Comparison of ENCODE assay signal across 1 cellular context in the genomic region with DNA sequence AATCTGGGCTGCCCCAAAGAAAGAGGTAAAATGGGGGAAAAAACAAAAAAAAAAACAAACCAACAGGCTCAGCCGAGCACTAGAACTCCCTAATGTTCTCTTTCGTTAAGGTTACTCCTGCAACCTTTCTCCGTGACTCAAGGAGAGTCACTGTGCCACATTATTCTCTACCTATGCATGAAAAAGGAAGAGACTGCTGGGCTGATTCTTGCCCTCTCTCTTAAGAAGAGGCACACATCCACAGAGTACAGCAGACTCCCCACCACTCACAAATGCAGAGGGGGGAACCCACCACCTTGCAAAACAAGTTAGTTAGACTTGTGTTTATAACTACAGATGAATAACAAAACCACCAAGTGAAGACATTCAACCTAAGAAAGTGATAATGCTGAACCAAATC.
TF ChIP-seq lines count a peak whose summit lies in the region.

No MANE protein-coding gene starts in this region.

TF ChIP-seq in GM23338, 12 proteins besides CTCF, POLR2A, EP300 and RAD21 (continued from another document):
- TF ChIP-seq, protein P1, sequence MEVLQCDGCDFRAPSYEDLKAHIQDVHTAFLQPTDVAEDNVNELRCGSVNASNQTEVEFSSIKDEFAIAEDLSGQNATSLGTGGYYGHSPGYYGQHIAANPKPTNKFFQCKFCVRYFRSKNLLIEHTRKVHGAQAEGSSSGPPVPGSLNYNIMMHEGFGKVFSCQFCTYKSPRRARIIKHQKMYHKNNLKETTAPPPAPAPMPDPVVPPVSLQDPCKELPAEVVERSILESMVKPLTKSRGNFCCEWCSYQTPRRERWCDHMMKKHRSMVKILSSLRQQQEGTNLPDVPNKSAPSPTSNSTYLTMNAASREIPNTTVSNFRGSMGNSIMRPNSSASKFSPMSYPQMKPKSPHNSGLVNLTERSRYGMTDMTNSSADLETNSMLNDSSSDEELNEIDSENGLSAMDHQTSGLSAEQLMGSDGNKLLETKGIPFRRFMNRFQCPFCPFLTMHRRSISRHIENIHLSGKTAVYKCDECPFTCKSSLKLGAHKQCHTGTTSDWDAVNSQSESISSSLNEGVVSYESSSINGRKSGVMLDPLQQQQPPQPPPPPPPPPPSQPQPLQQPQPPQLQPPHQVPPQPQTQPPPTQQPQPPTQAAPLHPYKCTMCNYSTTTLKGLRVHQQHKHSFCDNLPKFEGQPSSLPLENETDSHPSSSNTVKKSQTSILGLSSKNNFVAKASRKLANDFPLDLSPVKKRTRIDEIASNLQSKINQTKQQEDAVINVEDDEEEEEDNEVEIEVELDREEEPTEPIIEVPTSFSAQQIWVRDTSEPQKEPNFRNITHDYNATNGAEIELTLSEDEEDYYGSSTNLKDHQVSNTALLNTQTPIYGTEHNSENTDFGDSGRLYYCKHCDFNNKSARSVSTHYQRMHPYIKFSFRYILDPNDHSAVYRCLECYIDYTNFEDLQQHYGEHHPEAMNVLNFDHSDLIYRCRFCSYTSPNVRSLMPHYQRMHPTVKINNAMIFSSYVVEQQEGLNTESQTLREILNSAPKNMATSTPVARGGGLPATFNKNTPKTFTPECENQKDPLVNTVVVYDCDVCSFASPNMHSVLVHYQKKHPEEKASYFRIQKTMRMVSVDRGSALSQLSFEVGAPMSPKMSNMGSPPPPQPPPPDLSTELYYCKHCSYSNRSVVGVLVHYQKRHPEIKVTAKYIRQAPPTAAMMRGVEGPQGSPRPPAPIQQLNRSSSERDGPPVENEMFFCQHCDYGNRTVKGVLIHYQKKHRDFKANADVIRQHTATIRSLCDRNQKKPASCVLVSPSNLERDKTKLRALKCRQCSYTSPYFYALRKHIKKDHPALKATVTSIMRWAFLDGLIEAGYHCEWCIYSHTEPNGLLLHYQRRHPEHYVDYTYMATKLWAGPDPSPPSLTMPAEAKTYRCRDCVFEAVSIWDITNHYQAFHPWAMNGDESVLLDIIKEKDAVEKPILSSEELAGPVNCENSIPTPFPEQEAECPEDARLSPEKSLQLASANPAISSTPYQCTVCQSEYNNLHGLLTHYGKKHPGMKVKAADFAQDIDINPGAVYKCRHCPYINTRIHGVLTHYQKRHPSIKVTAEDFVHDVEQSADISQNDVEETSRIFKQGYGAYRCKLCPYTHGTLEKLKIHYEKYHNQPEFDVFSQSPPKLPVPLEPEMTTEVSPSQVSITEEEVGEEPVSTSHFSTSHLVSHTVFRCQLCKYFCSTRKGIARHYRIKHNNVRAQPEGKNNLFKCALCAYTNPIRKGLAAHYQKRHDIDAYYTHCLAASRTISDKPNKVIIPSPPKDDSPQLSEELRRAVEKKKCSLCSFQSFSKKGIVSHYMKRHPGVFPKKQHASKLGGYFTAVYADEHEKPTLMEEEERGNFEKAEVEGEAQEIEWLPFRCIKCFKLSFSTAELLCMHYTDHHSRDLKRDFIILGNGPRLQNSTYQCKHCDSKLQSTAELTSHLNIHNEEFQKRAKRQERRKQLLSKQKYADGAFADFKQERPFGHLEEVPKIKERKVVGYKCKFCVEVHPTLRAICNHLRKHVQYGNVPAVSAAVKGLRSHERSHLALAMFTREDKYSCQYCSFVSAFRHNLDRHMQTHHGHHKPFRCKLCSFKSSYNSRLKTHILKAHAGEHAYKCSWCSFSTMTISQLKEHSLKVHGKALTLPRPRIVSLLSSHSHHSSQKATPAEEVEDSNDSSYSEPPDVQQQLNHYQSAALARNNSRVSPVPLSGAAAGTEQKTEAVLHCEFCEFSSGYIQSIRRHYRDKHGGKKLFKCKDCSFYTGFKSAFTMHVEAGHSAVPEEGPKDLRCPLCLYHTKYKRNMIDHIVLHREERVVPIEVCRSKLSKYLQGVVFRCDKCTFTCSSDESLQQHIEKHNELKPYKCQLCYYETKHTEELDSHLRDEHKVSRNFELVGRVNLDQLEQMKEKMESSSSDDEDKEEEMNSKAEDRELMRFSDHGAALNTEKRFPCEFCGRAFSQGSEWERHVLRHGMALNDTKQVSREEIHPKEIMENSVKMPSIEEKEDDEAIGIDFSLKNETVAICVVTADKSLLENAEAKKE (CRISPR knock-in tag; IDR thresholded peaks at IDR 0.05), result no peak
- no peak for TF ChIP-seq EZH2 (IDR thresholded peaks at IDR 0.05; ENCODE audit: low read depth, unreplicated experiment)
- no peak for TF ChIP-seq NANOG (IDR thresholded peaks at IDR 0.05; ENCODE audit: borderline replicate concordance)
- TF ChIP-seq CREB1 (CRISPR knock-in tag; IDR thresholded peaks at IDR 0.05; ENCODE audit: low read depth), result no peak
- TF ChIP-seq POLR2AphosphoS5 (IDR thresholded peaks at IDR 0.05; ENCODE audit: low read depth), result no peak
- TF ChIP-seq REST (IDR thresholded peaks at IDR 0.05; ENCODE audit: unreplicated experiment), result no peak
